ENCODE assay signal across 8 cellular contexts in genomic region chr7:78226059-78226658, GRCh38.
A peak's percentile ranks its signal among the peaks of the same experiment; 100 is the strongest.
DNase-seq lines count a peak whose midpoint lies in the region; ATAC-seq, FAIRE-seq and TF ChIP-seq lines count a peak whose summit lies in the region.

No MANE protein-coding gene starts in this region.

- H3K36me3 ChIP-seq in BJ (ENCODE audit: control insufficient read depth, insufficient read depth, low read length) = no peaks in the 10 kb centered on the region
- H3K36me3 ChIP-seq in OCI-LY3 (replicated peaks; ENCODE audit: low read depth, low read length) = no peaks in the 10 kb centered on the region
- no peaks in the 10 kb centered on the region for H3K36me3 ChIP-seq in pancreas

- TF ChIP-seq CTCF in BJ (IDR thresholded peaks at IDR 0.05; ENCODE audit: insufficient read depth, low read depth, low read length) (peak; percentile 58), OCI-LY3 (IDR thresholded peaks at IDR 0.05; ENCODE audit: low read depth, low read length) (peak; percentile 65), epithelial cell of proximal tubule (conservative IDR thresholded peaks at IDR 0.05; ENCODE audit: low read depth, low read length) (peak; percentile 89), pancreas (IDR thresholded peaks at IDR 0.05) (peak in 2 of 4 donors; percentile 13 to 17)

- H3K27me3 ChIP-seq in BJ (ENCODE audit: control insufficient read depth, insufficient read depth, low read length) (no peaks in the 10 kb centered on the region), OCI-LY3 (ENCODE audit: low read depth, low read length) (peaks cover 3% of the 10 kb centered on the region; the same call in 1 of the 2 replicates), pancreas (no peaks in the 10 kb centered on the region)

- ATAC-seq in pancreas (peak in 2 of 4 donors; percentile 50 to 58), HG03354 (IDR thresholded peaks at IDR 0.05; ENCODE audit: poor library complexity, severe bottlenecking, unreplicated experiment) (no peak), GM19395 (IDR thresholded peaks at IDR 0.05; ENCODE audit: unreplicated experiment) (no peak)

- intact Hi-C loops in pancreas (cut with DNase I) = no loop called here

- no peaks in the 10 kb centered on the region for H3K79me2 ChIP-seq in OCI-LY3 (ENCODE audit: low read length)

- H3K27ac ChIP-seq in OCI-LY3 (ENCODE audit: low read length) = no peak overlapping the region
- no peak overlapping the region for H3K27ac ChIP-seq in pancreas

- DNase-seq in BJ (ENCODE audit: low read depth) (no peak), H54 (ENCODE audit: insufficient read length, low spot score) (peak; percentile 13), epithelial cell of proximal tubule (ENCODE audit: low read depth) (no peak), pancreas (peak in 5 of 6 donors; percentile 4 to 66 (median 31)), frontal cortex (ENCODE audit: low spot score in 2 of 2) (no peak)

- H3K4me3 ChIP-seq in BJ (ENCODE audit: low read depth, low read length) (no peak overlapping the region), OCI-LY3 (ENCODE audit: low read length) (no peak overlapping the region), epithelial cell of proximal tubule (ENCODE audit: low read depth, low read length) (no peak overlapping the region), pancreas (no peak overlapping the region)

- no peak for TF ChIP-seq POLR2A in H54 (IDR thresholded peaks at IDR 0.05; ENCODE audit: low read depth, low read length)

- H2AFZ ChIP-seq in OCI-LY3 (ENCODE audit: low read depth, low read length) = no peak overlapping the region

- H3K4me2 ChIP-seq in OCI-LY3 (ENCODE audit: low read length) = no peak overlapping the region

- CTCF ChIA-PET in BJ (lab: Yijun Ruan, JAX) = interaction anchor here (0.6 to 0.7 kb wide), 2 partner anchors 66 to 1586 kb away, joined by 3 read pairs; no protein-coding TSS in a partner anchor

- no peak for FAIRE-seq in H54 (lab: Jason Lieb, UNC)
- no peak for FAIRE-seq in pancreas (lab: Jason Lieb, UNC)
- no peak for FAIRE-seq in frontal cortex (lab: Jason Lieb, UNC)

- H4K20me1 ChIP-seq in OCI-LY3 (ENCODE audit: insufficient read depth, low read length) = no peaks in the 10 kb centered on the region

- POLR2A ChIA-PET in BJ (lab: Charles Lee) = no interaction called here

- H3K4me1 ChIP-seq in OCI-LY3 (ENCODE audit: low read length) = no peaks in the 10 kb centered on the region
- H3K4me1 ChIP-seq in pancreas = no peaks in the 10 kb centered on the region

- H3K9ac ChIP-seq in OCI-LY3 (ENCODE audit: low read length) = no peak overlapping the region

- H3K9me3 ChIP-seq in OCI-LY3 (ENCODE audit: insufficient read depth, low read length) (no peaks in the 10 kb centered on the region), pancreas (no peaks in the 10 kb centered on the region)

- 51 to 59% methylated on average over 9 of the region's 9 CpGs for WGBS in pancreas, 2 donors

Comparison
In these comparisons a context has a peak if more than half of its experiments do, and no peak if none do; other contexts are left out.
1. DNase-seq: peak in H54 (single experiment) and pancreas (5 of 6); none in BJ (single experiment), epithelial cell of proximal tubule (single experiment) and frontal cortex (0 of 2).